Comparison of ENCODE assay signal across 19 cellular contexts in genomic region chr14:82641050-82641540, GRCh38.
A peak's percentile ranks its signal among the peaks of the same experiment; 100 is the strongest.
DNase-seq lines count a peak whose midpoint lies in the region; ATAC-seq and TF ChIP-seq lines count a peak whose summit lies in the region.
"Had no signal": no experiment of that assay in that cellular context is flagged by ENCODE, and none has a peak within 500 bp of the region (broad histone marks: within the 10 kb centered on the region; RNA-seq: fewer than 3 reads in every experiment).

No MANE protein-coding gene starts in this region.

- H4K20me1 ChIP-seq in mammary epithelial cell (ENCODE audit: insufficient read depth, low read length) (no peaks in the 10 kb centered on the region), IMR-90 (ENCODE audit: insufficient read depth, low read length) (no peaks in the 10 kb centered on the region)
- H4K20me1 ChIP-seq: BLaER1 treated with 17β-estradiol and CSF1 and Interleukin-3, amounts not matched to agents 10 nM and 100 nM had no signal

- H2BK15ac ChIP-seq in IMR-90 (ENCODE audit: low read depth, low read length) = no peak overlapping the region

- no peak overlapping the region for H3K14ac ChIP-seq in IMR-90 (replicated peaks; ENCODE audit: low read depth, low read length)

- no peak for TF ChIP-seq RAD21 in IMR-90 (IDR thresholded peaks at IDR 0.05; ENCODE audit: low read length)

- 63% methylated on average over 1 of the region's 1 CpG for WGBS in mammary epithelial cell (ENCODE audit: low coverage, missing lambda C conversion rate)
- no CpG with 5 or more reads among the region's 1 CpG for WGBS in IMR-90 (ENCODE audit: extremely low coverage in 2 of 2, insufficient read length in 1 of 2), 2 experiments

- H3K9ac ChIP-seq in mammary epithelial cell (ENCODE audit: insufficient read depth, low read length) (no peak overlapping the region), IMR-90 (ENCODE audit: low read depth, low read length) (no peak overlapping the region)
- H3K9ac ChIP-seq: BLaER1 treated with 17β-estradiol and CSF1 and Interleukin-3, amounts not matched to agents 10 nM and 100 nM had no signal

- H3K56ac ChIP-seq in IMR-90 (ENCODE audit: extremely low read depth, insufficient read depth, low read length) = no peak overlapping the region

- no peak overlapping the region for H3K4me3 Mint-ChIP-seq in MCF 10A (ENCODE audit: unreplicated experiment)
- H3K4me3 Mint-ChIP-seq: B cell; CD4-positive, alpha-beta T cell; CD8-positive, alpha-beta T cell had no signal

- in situ Hi-C loops in mammary epithelial cell (cut with MboI; ENCODE audit: low sequenced_read_pairs in 2 of 2) = no loop called here
- in situ Hi-C loops in IMR-90 (cut with MboI; ENCODE audit: low sequenced_read_pairs) = no loop called here

- H3K18ac ChIP-seq in IMR-90 (ENCODE audit: low read depth, low read length) = no peak overlapping the region

- H3K27me3 ChIP-seq in mammary epithelial cell (ENCODE audit: insufficient read depth, low read length) = no peaks in the 10 kb centered on the region
- H3K27me3 ChIP-seq in IMR-90 (ENCODE audit: control insufficient read depth, insufficient read depth, low read length) = no peaks in the 10 kb centered on the region
- H3K27me3 ChIP-seq: BLaER1 treated with 17β-estradiol and CSF1 and Interleukin-3, amounts not matched to agents 10 nM and 100 nM had no signal

- H3K4ac ChIP-seq in IMR-90 (ENCODE audit: low read depth, low read length) = no peak overlapping the region

- H2AK9ac ChIP-seq in IMR-90 (replicated peaks; ENCODE audit: low read depth, low read length, poor library complexity) = no peak overlapping the region

- intact Hi-C loops in MCF 10A (cut with micrococcal nuclease) = no loop called here
- intact Hi-C loops in mammary epithelial cell (cut with micrococcal nuclease) = no loop called here
- intact Hi-C loops in IMR-90 (cut with micrococcal nuclease) = no loop called here

- H2BK20ac ChIP-seq in IMR-90 (ENCODE audit: low read depth, low read length) = no peak overlapping the region

- no TSS peak for BruUV-seq in MCF 10A (replicated peaks; lab: Mats Ljungman, UMichigan)
- no TSS peak for BruUV-seq in mammary epithelial cell (replicated peaks; lab: Mats Ljungman, UMichigan)
- no TSS peak for BruUV-seq in IMR-90 (replicated peaks; lab: Mats Ljungman, UMichigan)

- no peak overlapping the region for H4K5ac ChIP-seq in IMR-90 (ENCODE audit: low read depth, low read length)

- TF ChIP-seq CTCF in MCF 10A (IDR thresholded peaks at IDR 0.05; ENCODE audit: unreplicated experiment) (no peak), mammary epithelial cell (conservative IDR thresholded peaks at IDR 0.05 in 1 of 2, IDR thresholded peaks at IDR 0.05 in 1 of 2; ENCODE audit: extremely low read depth in 1 of 2, insufficient read depth in 1 of 2, low read depth in 1 of 2, low read length in 2 of 2) (no peak), IMR-90 (conservative IDR thresholded peaks at IDR 0.05; ENCODE audit: low read depth, low read length) (no peak), epithelial cell of esophagus (IDR thresholded peaks at IDR 0.05; ENCODE audit: insufficient read depth, low read depth, low read length, missing control alignments) (no peak), fibroblast of mammary gland (conservative IDR thresholded peaks at IDR 0.05; ENCODE audit: control insufficient read depth, insufficient read depth, low read depth, low read length) (no peak)

- H4K8ac ChIP-seq in IMR-90 (ENCODE audit: low read depth in 2 of 2, low read length in 2 of 2) = no peak overlapping the region

- H3K9me3 ChIP-seq in mammary epithelial cell (replicated peaks; ENCODE audit: insufficient read depth, low read length) (peaks cover 5% of the 10 kb centered on the region), IMR-90 (ENCODE audit: control insufficient read depth, insufficient read depth, low read length) (peaks cover 13% of the 10 kb centered on the region)
- H3K9me3 ChIP-seq: A549; BLaER1 treated with 17β-estradiol and CSF1 and Interleukin-3, amounts not matched to agents 10 nM and 100 nM; Caco-2 had no signal

- H3K27ac ChIP-seq in mammary epithelial cell (ENCODE audit: insufficient read depth, low read depth, low read length) (no peak overlapping the region), IMR-90 (ENCODE audit: insufficient read depth, low read length) (no peak overlapping the region)
- H3K27ac ChIP-seq: A549; BLaER1 treated with 17β-estradiol and CSF1 and Interleukin-3, amounts not matched to agents 10 nM and 100 nM; C4-2B had no signal

- TF ChIP-seq POLR2A in IMR-90 (IDR thresholded peaks at IDR 0.05; ENCODE audit: low read depth, low read length) = no peak

- no peak overlapping the region for H3K4me2 ChIP-seq in mammary epithelial cell (ENCODE audit: insufficient read depth, low read depth, low read length)
- no peak overlapping the region for H3K4me2 ChIP-seq in IMR-90 (ENCODE audit: low read depth, low read length)
- H3K4me2 ChIP-seq: A549; BLaER1 treated with 17β-estradiol and CSF1 and Interleukin-3, amounts not matched to agents 10 nM and 100 nM had no signal

- H3K23ac ChIP-seq in IMR-90 (ENCODE audit: low read depth, low read length) = no peak overlapping the region

- no peak overlapping the region for H3K27ac Mint-ChIP-seq in MCF 10A (ENCODE audit: low read depth, unreplicated experiment)
- H3K27ac Mint-ChIP-seq: B cell; CD4-positive, alpha-beta T cell; CD8-positive, alpha-beta T cell had no signal

- H2AK5ac ChIP-seq in IMR-90 (ENCODE audit: low read depth, low read length) = no peak overlapping the region

- H3K4me1 ChIP-seq in mammary epithelial cell (ENCODE audit: insufficient read depth, low read length) (no peaks in the 10 kb centered on the region), IMR-90 (ENCODE audit: control insufficient read depth, insufficient read depth, low read length) (no peaks in the 10 kb centered on the region)
- H3K4me1 ChIP-seq: A549; BLaER1 treated with 17β-estradiol and CSF1 and Interleukin-3, amounts not matched to agents 10 nM and 100 nM; Caco-2 had no signal

- H3K4me1 Mint-ChIP-seq in MCF 10A (ENCODE audit: insufficient read depth, unreplicated experiment) = peaks cover 6% of the 10 kb centered on the region
- H3K4me1 Mint-ChIP-seq: B cell had no signal

- H4K91ac ChIP-seq in IMR-90 (ENCODE audit: insufficient read depth, low read depth, low read length) = no peak overlapping the region

- H3K36me3 Mint-ChIP-seq in MCF 10A (ENCODE audit: insufficient read depth, unreplicated experiment) = no peaks in the 10 kb centered on the region
- H3K36me3 Mint-ChIP-seq: CD8-positive, alpha-beta T cell had no signal

- CTCF ChIA-PET in MCF 10A (lab: Yijun Ruan, JAX) = no interaction called here
- CTCF ChIA-PET in mammary epithelial cell (lab: Charles Lee; ENCODE audit: low non-redundant PET) = no interaction called here
- CTCF ChIA-PET in IMR-90 (lab: Yijun Ruan, JAX) = interaction anchor here (0.5 kb wide), 1 partner anchor 263 kb away, joined by 6 read pairs; no protein-coding TSS in a partner anchor

- H3K9me1 ChIP-seq in IMR-90 (ENCODE audit: insufficient read depth, low read length) = no peaks in the 10 kb centered on the region

- H3K4me3 ChIP-seq in mammary epithelial cell (replicated peaks in 1 of 3; ENCODE audit: insufficient read depth in 1 of 3, low read depth in 2 of 3, low read length in 3 of 3) = no peak overlapping the region
- H3K4me3 ChIP-seq in IMR-90 (ENCODE audit: insufficient read depth, low read depth, low read length) = no peak overlapping the region
- H3K4me3 ChIP-seq in epithelial cell of esophagus (ENCODE audit: low read length) = no peak overlapping the region
- no peak overlapping the region for H3K4me3 ChIP-seq in fibroblast of mammary gland (ENCODE audit: control insufficient read depth, low read depth, low read length)
- H3K4me3 ChIP-seq: A549; BLaER1 treated with 17β-estradiol and CSF1 and Interleukin-3, amounts not matched to agents 10 nM and 100 nM had no signal

- H3K36me3 ChIP-seq in mammary epithelial cell (ENCODE audit: insufficient read depth, low read length) (no peaks in the 10 kb centered on the region), IMR-90 (ENCODE audit: control insufficient read depth, insufficient read depth, low read length) (no peaks in the 10 kb centered on the region)
- H3K36me3 ChIP-seq: BLaER1 treated with 17β-estradiol and CSF1 and Interleukin-3, amounts not matched to agents 10 nM and 100 nM had no signal

- H3K9me3 Mint-ChIP-seq in MCF 10A (ENCODE audit: unreplicated experiment) = peaks cover 12% of the 10 kb centered on the region

- H2BK120ac ChIP-seq in IMR-90 (ENCODE audit: low read depth, low read length) = no peak overlapping the region

- H3K27me3 Mint-ChIP-seq in MCF 10A (ENCODE audit: insufficient read depth, unreplicated experiment) = no peaks in the 10 kb centered on the region
- H3K27me3 Mint-ChIP-seq: B cell; CD4-positive, alpha-beta T cell had no signal

- dilution Hi-C loops in mammary epithelial cell (cut with HindIII; ENCODE audit: low sequenced_read_pairs) (no loop called here), IMR-90 (cut with HindIII; ENCODE audit: low sequenced_read_pairs, unreplicated experiment) (no loop called here)

- H2BK5ac ChIP-seq in IMR-90 (ENCODE audit: low read depth, low read length, poor library complexity, severe bottlenecking) = no peak overlapping the region

- no peak for ATAC-seq in IMR-90 (ENCODE audit: low read depth)
- no peak for ATAC-seq in GM18868 (IDR thresholded peaks at IDR 0.05; ENCODE audit: unreplicated experiment)
- ATAC-seq: A549; CD8-positive, alpha-beta T cell had no signal

- H2AFZ ChIP-seq in mammary epithelial cell (ENCODE audit: low read depth, low read length) = no peak overlapping the region
- no peak overlapping the region for H2AFZ ChIP-seq in IMR-90 (replicated peaks; ENCODE audit: low read length, poor library complexity)

- no peaks in the 10 kb centered on the region for H3K79me1 ChIP-seq in IMR-90 (ENCODE audit: low read depth in 1 of 2, low read length in 2 of 2)

- POLR2A ChIA-PET in MCF 10A (lab: Yijun Ruan, JAX) (interaction anchor here (0.6 to 0.8 kb wide), 3 partner anchors 14 to 983 kb away, joined by 3 to 4 read pairs (median 3); no protein-coding TSS in a partner anchor), IMR-90 (lab: Charles Lee; ENCODE audit: unreplicated experiment) (no interaction called here)

- no peaks in the 10 kb centered on the region for H3K79me2 ChIP-seq in mammary epithelial cell (ENCODE audit: insufficient read depth, low read length)

- DNase-seq in MCF 10A (ENCODE audit: unreplicated experiment) (peak; percentile 83), mammary epithelial cell (no peak), IMR-90 (no peak), epithelial cell of esophagus (ENCODE audit: low read depth) (peak; percentile 25), fibroblast of mammary gland (ENCODE audit: low read depth) (peak; percentile 6), NCI-H1694 (lab: John Stamatoyannopoulos, UW) (no peak)
- no peak for DNase-seq in activated naive CD4-positive, alpha-beta T cell treated with anti-CD3 and anti-CD28 coated beads, Interleukin-2, amount 50 U/mL, for 16 hours
- DNase-seq: AML-193; Caco-2; Calu3; CD4-positive, alpha-beta T cell; CD8-positive, alpha-beta T cell; DMS79 treated with DMSO at 0.1 percent for 48 hours; GF-D8 had no signal

TF ChIP-seq in IMR-90, 13 proteins besides CTCF, POLR2A, EP300 and RAD21 (continues in another document):
- TF ChIP-seq CEBPB (IDR thresholded peaks at IDR 0.05; ENCODE audit: low read depth, low read length) (0 out of 2 replicates have a peak, but pooled peaks have one; percentile 5), MAZ (IDR thresholded peaks at IDR 0.05; ENCODE audit: borderline replicate concordance, low read depth, low read length) (no peak), FOS (IDR thresholded peaks at IDR 0.05; ENCODE audit: low read depth, low read length) (no peak)

Comparison
In these comparisons a context has a peak if more than half of its experiments do, and no peak if none do; other contexts are left out.
1. DNase-seq: peak in MCF 10A (single experiment), epithelial cell of esophagus (single experiment) and fibroblast of mammary gland (single experiment); none in mammary epithelial cell (single experiment), IMR-90 (single experiment), NCI-H1694 (single experiment) and activated naive CD4-positive, alpha-beta T cell treated with anti-CD3 and anti-CD28 coated beads, Interleukin-2, amount 50 U/mL, for 16 hours (single experiment).